1 cellular context compared by ENCODE assay signal in the genomic region with DNA sequence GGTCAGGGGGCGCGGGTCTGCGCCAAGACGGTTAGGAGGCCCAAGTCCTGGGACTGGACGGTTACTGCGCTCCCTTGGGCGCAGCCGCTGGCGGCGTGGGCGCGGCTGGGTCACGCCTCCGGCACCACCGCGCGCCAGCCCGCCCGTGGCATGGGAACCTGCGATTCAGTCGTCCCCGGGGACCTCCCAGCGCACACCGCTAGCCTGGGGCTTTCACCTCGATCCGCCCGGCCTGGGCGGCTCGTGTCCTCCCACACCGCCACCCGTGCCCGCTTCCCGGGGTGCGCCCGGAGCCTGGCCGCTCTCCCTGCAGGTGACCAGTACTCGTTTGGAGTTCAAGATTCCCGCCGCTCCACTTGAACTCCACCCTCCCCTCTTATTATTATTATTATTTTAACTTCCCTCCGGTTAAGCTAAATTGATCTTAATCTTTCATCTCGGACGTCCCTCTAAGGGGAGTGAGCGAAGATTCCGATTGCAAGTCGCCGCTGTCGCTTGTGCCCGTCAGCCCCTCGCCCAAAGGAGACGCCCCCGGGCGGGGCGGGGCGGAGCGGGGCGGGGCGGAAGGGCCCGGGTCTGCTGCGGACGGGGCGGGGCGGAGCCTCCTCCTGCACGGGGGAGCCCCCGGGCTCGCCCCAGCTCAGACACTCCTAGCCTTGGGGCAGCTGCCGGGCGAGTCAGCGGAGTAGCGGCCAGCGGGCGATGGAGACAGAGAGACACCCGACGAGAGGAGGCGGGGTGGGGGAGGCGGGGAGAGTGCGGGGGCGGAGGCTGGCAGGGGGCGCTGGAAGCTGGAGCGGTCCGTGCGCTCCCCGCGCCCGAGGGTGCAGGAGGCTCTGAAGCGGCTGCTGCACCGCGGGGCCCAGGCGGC.
TF ChIP-seq lines count a peak whose summit lies in the region.

A gene with protein sequence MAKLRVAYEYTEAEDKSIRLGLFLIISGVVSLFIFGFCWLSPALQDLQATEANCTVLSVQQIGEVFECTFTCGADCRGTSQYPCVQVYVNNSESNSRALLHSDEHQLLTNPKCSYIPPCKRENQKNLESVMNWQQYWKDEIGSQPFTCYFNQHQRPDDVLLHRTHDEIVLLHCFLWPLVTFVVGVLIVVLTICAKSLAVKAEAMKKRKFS (plus strand): TSS at position 643 of the 871 bp plus-strand sequence. CDS start 445 bp downstream, outside the sequence.

TF ChIP-seq in HEK293, 187 proteins besides CTCF, POLR2A, EP300 and RAD21 (continued from another document):
- TF ChIP-seq KLF10 (tag by site-specific recombination; IDR thresholded peaks at IDR 0.05) (peak; percentile 57; the same call in 1 of the 2 replicates), ZNF658 (tag by site-specific recombination; IDR thresholded peaks at IDR 0.05) (no peak), TCF7L2 (IDR thresholded peaks at IDR 0.05; ENCODE audit: borderline replicate concordance, low read depth, low read length) (no peak), ZNF132 (tag by site-specific recombination; IDR thresholded peaks at IDR 0.05; ENCODE audit: borderline replicate concordance) (no peak), ZNF211 (tag by site-specific recombination; IDR thresholded peaks at IDR 0.05; ENCODE audit: low read depth) (no peak), ZNF555 (tag by site-specific recombination; conservative IDR thresholded peaks at IDR 0.05) (no peak), ZNF785 (tag by site-specific recombination; IDR thresholded peaks at IDR 0.05) (no peak), ZNF214 (tag by site-specific recombination; IDR thresholded peaks at IDR 0.05; ENCODE audit: borderline replicate concordance) (no peak), KLF7 (tag by site-specific recombination; IDR thresholded peaks at IDR 0.05; ENCODE audit: borderline replicate concordance) (peak; percentile 56; the same call in 1 of the 2 replicates), ZFP37 (tag by site-specific recombination; IDR thresholded peaks at IDR 0.05) (no peak), ZNF837 (tag by site-specific recombination; IDR thresholded peaks at IDR 0.05) (no peak), ZNF747 (tag by site-specific recombination; IDR thresholded peaks at IDR 0.05) (no peak), ZNF19 (tag by site-specific recombination; IDR thresholded peaks at IDR 0.05; ENCODE audit: low read depth) (no peak), ZNF670 (tag by site-specific recombination; IDR thresholded peaks at IDR 0.05; ENCODE audit: low read depth) (no peak), ZNF174 (tag by site-specific recombination; IDR thresholded peaks at IDR 0.05) (no peak), GLI2 (tag by site-specific recombination; IDR thresholded peaks at IDR 0.05; ENCODE audit: borderline replicate concordance, low read depth) (no peak), ZNF571 (tag by site-specific recombination; IDR thresholded peaks at IDR 0.05) (no peak), ZNF274 (IDR thresholded peaks at IDR 0.05; ENCODE audit: low read length) (no peak), ZNF274 (tag by site-specific recombination; IDR thresholded peaks at IDR 0.05; ENCODE audit: borderline replicate concordance) (no peak), EGR2 (tag by site-specific recombination; IDR thresholded peaks at IDR 0.05; ENCODE audit: low read depth) (peak; percentile 64), MEIS1 (CRISPR knock-in tag; IDR thresholded peaks at IDR 0.05; ENCODE audit: borderline replicate concordance) (no peak)
- TF ChIP-seq, protein P1, sequence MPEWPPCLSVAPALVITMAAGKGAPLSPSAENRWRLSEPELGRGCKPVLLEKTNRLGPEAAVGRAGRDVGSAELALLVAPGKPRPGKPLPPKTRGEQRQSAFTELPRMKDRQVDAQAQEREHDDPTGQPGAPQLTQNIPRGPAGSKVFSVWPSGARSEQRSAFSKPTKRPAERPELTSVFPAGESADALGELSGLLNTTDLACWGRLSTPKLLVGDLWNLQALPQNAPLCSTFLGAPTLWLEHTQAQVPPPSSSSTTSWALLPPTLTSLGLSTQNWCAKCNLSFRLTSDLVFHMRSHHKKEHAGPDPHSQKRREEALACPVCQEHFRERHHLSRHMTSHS (tag by site-specific recombination; IDR thresholded peaks at IDR 0.05) = no peak
- TF ChIP-seq, protein P2, sequence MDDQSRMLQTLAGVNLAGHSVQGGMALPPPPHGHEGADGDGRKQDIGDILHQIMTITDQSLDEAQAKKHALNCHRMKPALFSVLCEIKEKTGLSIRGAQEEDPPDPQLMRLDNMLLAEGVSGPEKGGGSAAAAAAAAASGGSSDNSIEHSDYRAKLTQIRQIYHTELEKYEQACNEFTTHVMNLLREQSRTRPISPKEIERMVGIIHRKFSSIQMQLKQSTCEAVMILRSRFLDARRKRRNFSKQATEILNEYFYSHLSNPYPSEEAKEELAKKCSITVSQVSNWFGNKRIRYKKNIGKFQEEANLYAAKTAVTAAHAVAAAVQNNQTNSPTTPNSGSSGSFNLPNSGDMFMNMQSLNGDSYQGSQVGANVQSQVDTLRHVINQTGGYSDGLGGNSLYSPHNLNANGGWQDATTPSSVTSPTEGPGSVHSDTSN (CRISPR knock-in tag; IDR thresholded peaks at IDR 0.05) = 0 out of 2 replicates have a peak, but pooled peaks have one; percentile 20
- TF ChIP-seq, protein P3, sequence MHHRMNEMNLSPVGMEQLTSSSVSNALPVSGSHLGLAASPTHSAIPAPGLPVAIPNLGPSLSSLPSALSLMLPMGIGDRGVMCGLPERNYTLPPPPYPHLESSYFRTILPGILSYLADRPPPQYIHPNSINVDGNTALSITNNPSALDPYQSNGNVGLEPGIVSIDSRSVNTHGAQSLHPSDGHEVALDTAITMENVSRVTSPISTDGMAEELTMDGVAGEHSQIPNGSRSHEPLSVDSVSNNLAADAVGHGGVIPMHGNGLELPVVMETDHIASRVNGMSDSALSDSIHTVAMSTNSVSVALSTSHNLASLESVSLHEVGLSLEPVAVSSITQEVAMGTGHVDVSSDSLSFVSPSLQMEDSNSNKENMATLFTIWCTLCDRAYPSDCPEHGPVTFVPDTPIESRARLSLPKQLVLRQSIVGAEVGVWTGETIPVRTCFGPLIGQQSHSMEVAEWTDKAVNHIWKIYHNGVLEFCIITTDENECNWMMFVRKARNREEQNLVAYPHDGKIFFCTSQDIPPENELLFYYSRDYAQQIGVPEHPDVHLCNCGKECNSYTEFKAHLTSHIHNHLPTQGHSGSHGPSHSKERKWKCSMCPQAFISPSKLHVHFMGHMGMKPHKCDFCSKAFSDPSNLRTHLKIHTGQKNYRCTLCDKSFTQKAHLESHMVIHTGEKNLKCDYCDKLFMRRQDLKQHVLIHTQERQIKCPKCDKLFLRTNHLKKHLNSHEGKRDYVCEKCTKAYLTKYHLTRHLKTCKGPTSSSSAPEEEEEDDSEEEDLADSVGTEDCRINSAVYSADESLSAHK (tag by site-specific recombination; IDR thresholded peaks at IDR 0.05) = no peak
